34 cellular contexts compared by ENCODE assay signal in the genomic region with DNA sequence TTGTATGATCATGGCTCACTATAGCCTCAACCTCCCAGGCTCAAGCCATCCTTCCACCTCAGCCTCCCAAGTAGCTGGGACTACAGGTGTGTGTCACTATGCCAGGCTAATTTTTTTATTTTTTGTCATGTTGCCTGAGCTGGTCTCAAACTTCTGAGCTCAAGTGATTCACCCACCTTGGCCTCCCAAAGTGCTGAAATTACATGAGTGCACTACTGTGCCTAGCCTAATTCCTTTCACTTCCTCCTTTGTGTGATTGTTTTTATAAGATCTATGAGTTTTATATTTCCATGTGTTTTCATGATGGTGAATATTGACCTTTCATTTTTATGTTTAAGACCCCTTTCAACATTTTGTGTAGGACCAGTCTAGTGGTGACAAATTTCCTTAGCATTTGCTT. TPM values are rescaled to one million over a fixed set of nuclear protein-coding genes. Genes with fewer than 3 reads are reported as not detected.
"Had no signal": no experiment of that assay in that cellular context is flagged by ENCODE, and none has a peak within 500 bp of the region (broad histone marks: within the 10 kb centered on the region; RNA-seq: fewer than 3 reads in every experiment).

No MANE protein-coding gene starts in this region.

- DNase-seq: dermis blood vessel endothelial cell; effector memory CD4-positive, alpha-beta T cell; foreskin keratinocyte; heart left ventricle; kidney; midbrain; naive thymus-derived CD4-positive, alpha-beta T cell; occipital lobe; ovary; posterior cingulate gyrus; psoas muscle; right cardiac atrium; sigmoid colon; stimulated activated CD4-positive, alpha-beta T cell treated with anti-CD3 and anti-CD28 coated beads, Interleukin-2, amount 100 ng/mL, for 24 hours; stimulated activated CD4-positive, alpha-beta T cell treated with anti-CD3 and anti-CD28 coated beads, Interleukin-4, amount 100 ng/mL, for 24 hours; stimulated activated naive CD8-positive, alpha-beta T cell treated with anti-CD3 and anti-CD28 coated beads, Interleukin-15, Interleukin-2, amounts not matched to agents 100 U/mL and 50 U/mL, for 24 hours; substantia nigra; testis; tibial artery had no signal

- H3K4me1 Mint-ChIP-seq: memory B cell; stimulated activated effector memory CD8-positive, alpha-beta T cell treated with anti-CD3 and anti-CD28 coated beads, Interleukin-12 subunit alpha, Interleukin-12 subunit beta, amount 100 ng/mL, for 72 hours had no signal

- H3K27ac Mint-ChIP-seq: memory B cell; naive thymus-derived CD4-positive, alpha-beta T cell; stimulated activated effector memory CD8-positive, alpha-beta T cell treated with anti-CD3 and anti-CD28 coated beads, Interleukin-12 subunit alpha, Interleukin-12 subunit beta, amount 100 ng/mL, for 72 hours; type B pancreatic cell had no signal

- H3K36me3 Mint-ChIP-seq: stimulated activated effector memory CD8-positive, alpha-beta T cell treated with anti-CD3 and anti-CD28 coated beads, Interleukin-12 subunit alpha, Interleukin-12 subunit beta, amount 100 ng/mL, for 72 hours; type B pancreatic cell had no signal

- H3K4me3 Mint-ChIP-seq: memory B cell; naive thymus-derived CD4-positive, alpha-beta T cell; stimulated activated effector memory CD8-positive, alpha-beta T cell treated with anti-CD3 and anti-CD28 coated beads, Interleukin-12 subunit alpha, Interleukin-12 subunit beta, amount 100 ng/mL, for 72 hours; type B pancreatic cell had no signal

- FAIRE-seq: endothelial cell of umbilical vein, kidney had no signal

- H3K27me3 Mint-ChIP-seq: memory B cell had no signal

RNA-seq across cellular contexts. Expression of gene IL12B, which starts 55.2 kb away (rescaled TPM):
- total RNA-seq: dermis blood vessel endothelial cell; endothelial cell of umbilical vein; epithelial cell of proximal tubule; fibroblast of lung; foreskin keratinocyte; gastroesophageal sphincter; heart left ventricle; hepatocyte; kidney; left lobe of liver; liver; mucosa of gallbladder; naive thymus-derived CD4-positive, alpha-beta T cell; occipital lobe; ovary; psoas muscle; renal cortical epithelial cell; right cardiac atrium; sigmoid colon; skeletal muscle tissue; testis; urinary bladder had no signal
- polyA plus RNA-seq: endothelial cell of umbilical vein; fibroblast of lung; foreskin keratinocyte; heart left ventricle; hepatocyte; liver; naive thymus-derived CD4-positive, alpha-beta T cell; neural cell; ovary; psoas muscle; right cardiac atrium; sigmoid colon; urinary bladder had no signal
